In the genomic region with DNA sequence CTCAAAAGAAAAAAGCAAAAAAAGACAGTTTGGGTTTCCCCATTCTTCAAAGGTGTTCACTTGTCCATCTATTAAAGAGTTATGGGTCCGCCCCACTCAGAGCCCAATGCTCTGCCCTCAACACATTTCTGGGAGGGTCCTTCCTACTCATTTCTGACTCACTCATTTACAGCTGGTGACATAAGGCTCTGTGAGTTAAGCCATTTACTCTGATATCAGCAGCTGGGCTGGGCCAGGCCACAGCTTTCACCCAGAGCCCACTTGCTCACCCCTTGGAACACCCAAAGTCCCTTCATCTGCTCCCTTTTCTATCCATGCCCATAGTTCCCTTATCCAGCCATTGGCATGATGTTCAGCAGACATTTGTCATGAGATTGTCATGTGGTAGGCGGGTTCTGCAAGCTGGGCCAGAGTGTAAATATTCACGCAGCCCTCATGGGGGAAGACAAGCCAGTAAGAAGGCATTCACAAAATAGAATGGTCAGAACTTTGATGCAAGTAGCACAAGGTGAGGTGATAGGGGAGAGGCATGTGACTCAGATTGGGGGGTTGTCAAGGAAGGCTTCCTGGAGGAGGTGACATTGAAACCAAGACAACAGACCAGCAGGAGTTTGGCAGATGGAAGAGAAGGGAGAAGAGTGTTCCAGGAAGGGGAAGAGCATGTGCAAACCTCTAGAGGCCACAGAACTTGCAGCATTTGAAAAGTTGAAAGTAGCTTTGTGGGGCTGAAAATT, we compare ENCODE assay signal across 1 cellular context.
TF ChIP-seq lines count a peak whose summit lies in the region.

No MANE protein-coding gene starts in this region.

TF ChIP-seq in K562, 482 proteins besides CTCF, POLR2A, EP300 and RAD21 (continued from another document and continues in another):
- TF ChIP-seq, protein P1, sequence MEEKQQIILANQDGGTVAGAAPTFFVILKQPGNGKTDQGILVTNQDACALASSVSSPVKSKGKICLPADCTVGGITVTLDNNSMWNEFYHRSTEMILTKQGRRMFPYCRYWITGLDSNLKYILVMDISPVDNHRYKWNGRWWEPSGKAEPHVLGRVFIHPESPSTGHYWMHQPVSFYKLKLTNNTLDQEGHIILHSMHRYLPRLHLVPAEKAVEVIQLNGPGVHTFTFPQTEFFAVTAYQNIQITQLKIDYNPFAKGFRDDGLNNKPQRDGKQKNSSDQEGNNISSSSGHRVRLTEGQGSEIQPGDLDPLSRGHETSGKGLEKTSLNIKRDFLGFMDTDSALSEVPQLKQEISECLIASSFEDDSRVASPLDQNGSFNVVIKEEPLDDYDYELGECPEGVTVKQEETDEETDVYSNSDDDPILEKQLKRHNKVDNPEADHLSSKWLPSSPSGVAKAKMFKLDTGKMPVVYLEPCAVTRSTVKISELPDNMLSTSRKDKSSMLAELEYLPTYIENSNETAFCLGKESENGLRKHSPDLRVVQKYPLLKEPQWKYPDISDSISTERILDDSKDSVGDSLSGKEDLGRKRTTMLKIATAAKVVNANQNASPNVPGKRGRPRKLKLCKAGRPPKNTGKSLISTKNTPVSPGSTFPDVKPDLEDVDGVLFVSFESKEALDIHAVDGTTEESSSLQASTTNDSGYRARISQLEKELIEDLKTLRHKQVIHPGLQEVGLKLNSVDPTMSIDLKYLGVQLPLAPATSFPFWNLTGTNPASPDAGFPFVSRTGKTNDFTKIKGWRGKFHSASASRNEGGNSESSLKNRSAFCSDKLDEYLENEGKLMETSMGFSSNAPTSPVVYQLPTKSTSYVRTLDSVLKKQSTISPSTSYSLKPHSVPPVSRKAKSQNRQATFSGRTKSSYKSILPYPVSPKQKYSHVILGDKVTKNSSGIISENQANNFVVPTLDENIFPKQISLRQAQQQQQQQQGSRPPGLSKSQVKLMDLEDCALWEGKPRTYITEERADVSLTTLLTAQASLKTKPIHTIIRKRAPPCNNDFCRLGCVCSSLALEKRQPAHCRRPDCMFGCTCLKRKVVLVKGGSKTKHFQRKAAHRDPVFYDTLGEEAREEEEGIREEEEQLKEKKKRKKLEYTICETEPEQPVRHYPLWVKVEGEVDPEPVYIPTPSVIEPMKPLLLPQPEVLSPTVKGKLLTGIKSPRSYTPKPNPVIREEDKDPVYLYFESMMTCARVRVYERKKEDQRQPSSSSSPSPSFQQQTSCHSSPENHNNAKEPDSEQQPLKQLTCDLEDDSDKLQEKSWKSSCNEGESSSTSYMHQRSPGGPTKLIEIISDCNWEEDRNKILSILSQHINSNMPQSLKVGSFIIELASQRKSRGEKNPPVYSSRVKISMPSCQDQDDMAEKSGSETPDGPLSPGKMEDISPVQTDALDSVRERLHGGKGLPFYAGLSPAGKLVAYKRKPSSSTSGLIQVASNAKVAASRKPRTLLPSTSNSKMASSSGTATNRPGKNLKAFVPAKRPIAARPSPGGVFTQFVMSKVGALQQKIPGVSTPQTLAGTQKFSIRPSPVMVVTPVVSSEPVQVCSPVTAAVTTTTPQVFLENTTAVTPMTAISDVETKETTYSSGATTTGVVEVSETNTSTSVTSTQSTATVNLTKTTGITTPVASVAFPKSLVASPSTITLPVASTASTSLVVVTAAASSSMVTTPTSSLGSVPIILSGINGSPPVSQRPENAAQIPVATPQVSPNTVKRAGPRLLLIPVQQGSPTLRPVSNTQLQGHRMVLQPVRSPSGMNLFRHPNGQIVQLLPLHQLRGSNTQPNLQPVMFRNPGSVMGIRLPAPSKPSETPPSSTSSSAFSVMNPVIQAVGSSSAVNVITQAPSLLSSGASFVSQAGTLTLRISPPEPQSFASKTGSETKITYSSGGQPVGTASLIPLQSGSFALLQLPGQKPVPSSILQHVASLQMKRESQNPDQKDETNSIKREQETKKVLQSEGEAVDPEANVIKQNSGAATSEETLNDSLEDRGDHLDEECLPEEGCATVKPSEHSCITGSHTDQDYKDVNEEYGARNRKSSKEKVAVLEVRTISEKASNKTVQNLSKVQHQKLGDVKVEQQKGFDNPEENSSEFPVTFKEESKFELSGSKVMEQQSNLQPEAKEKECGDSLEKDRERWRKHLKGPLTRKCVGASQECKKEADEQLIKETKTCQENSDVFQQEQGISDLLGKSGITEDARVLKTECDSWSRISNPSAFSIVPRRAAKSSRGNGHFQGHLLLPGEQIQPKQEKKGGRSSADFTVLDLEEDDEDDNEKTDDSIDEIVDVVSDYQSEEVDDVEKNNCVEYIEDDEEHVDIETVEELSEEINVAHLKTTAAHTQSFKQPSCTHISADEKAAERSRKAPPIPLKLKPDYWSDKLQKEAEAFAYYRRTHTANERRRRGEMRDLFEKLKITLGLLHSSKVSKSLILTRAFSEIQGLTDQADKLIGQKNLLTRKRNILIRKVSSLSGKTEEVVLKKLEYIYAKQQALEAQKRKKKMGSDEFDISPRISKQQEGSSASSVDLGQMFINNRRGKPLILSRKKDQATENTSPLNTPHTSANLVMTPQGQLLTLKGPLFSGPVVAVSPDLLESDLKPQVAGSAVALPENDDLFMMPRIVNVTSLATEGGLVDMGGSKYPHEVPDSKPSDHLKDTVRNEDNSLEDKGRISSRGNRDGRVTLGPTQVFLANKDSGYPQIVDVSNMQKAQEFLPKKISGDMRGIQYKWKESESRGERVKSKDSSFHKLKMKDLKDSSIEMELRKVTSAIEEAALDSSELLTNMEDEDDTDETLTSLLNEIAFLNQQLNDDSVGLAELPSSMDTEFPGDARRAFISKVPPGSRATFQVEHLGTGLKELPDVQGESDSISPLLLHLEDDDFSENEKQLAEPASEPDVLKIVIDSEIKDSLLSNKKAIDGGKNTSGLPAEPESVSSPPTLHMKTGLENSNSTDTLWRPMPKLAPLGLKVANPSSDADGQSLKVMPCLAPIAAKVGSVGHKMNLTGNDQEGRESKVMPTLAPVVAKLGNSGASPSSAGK (IDR thresholded peaks at IDR 0.05): no peak
- TF ChIP-seq FOSL1 (tag; conservative IDR thresholded peaks at IDR 0.05): peak; percentile 60; the same call in 1 of the 2 replicates
- TF ChIP-seq, protein P2, sequence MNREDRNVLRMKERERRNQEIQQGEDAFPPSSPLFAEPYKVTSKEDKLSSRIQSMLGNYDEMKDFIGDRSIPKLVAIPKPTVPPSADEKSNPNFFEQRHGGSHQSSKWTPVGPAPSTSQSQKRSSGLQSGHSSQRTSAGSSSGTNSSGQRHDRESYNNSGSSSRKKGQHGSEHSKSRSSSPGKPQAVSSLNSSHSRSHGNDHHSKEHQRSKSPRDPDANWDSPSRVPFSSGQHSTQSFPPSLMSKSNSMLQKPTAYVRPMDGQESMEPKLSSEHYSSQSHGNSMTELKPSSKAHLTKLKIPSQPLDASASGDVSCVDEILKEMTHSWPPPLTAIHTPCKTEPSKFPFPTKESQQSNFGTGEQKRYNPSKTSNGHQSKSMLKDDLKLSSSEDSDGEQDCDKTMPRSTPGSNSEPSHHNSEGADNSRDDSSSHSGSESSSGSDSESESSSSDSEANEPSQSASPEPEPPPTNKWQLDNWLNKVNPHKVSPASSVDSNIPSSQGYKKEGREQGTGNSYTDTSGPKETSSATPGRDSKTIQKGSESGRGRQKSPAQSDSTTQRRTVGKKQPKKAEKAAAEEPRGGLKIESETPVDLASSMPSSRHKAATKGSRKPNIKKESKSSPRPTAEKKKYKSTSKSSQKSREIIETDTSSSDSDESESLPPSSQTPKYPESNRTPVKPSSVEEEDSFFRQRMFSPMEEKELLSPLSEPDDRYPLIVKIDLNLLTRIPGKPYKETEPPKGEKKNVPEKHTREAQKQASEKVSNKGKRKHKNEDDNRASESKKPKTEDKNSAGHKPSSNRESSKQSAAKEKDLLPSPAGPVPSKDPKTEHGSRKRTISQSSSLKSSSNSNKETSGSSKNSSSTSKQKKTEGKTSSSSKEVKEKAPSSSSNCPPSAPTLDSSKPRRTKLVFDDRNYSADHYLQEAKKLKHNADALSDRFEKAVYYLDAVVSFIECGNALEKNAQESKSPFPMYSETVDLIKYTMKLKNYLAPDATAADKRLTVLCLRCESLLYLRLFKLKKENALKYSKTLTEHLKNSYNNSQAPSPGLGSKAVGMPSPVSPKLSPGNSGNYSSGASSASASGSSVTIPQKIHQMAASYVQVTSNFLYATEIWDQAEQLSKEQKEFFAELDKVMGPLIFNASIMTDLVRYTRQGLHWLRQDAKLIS (CRISPR knock-in tag; IDR thresholded peaks at IDR 0.05): no peak
- TF ChIP-seq, protein P3, sequence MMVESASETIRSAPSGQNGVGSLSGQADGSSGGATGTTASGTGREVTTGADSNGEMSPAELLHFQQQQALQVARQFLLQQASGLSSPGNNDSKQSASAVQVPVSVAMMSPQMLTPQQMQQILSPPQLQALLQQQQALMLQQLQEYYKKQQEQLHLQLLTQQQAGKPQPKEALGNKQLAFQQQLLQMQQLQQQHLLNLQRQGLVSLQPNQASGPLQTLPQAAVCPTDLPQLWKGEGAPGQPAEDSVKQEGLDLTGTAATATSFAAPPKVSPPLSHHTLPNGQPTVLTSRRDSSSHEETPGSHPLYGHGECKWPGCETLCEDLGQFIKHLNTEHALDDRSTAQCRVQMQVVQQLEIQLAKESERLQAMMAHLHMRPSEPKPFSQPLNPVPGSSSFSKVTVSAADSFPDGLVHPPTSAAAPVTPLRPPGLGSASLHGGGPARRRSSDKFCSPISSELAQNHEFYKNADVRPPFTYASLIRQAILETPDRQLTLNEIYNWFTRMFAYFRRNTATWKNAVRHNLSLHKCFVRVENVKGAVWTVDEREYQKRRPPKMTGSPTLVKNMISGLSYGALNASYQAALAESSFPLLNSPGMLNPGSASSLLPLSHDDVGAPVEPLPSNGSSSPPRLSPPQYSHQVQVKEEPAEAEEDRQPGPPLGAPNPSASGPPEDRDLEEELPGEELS (CRISPR knock-in tag; IDR thresholded peaks at IDR 0.05; ENCODE audit: borderline replicate concordance): no peak
- TF ChIP-seq HDAC2 (IDR thresholded peaks at IDR 0.05): 0 out of 2 replicates have a peak, but pooled peaks have one; percentile 39
- no peak for TF ChIP-seq RUNX1 (IDR thresholded peaks at IDR 0.05; ENCODE audit: low read depth)
- TF ChIP-seq MTF1 (CRISPR knock-in tag; IDR thresholded peaks at IDR 0.05; ENCODE audit: borderline replicate concordance): no peak
- TF ChIP-seq TARDBP (IDR thresholded peaks at IDR 0.05): no peak
- no peak for TF ChIP-seq FOXJ2 (tag; IDR thresholded peaks at IDR 0.05)
- TF ChIP-seq TCFL5 (CRISPR knock-in tag; conservative IDR thresholded peaks at IDR 0.05): no peak
- no peak for TF ChIP-seq ZNF717 (CRISPR knock-in tag; IDR thresholded peaks at IDR 0.05)
- TF ChIP-seq ETV1 (tag; conservative IDR thresholded peaks at IDR 0.05; ENCODE audit: low read depth): no peak
- TF ChIP-seq, protein P4, sequence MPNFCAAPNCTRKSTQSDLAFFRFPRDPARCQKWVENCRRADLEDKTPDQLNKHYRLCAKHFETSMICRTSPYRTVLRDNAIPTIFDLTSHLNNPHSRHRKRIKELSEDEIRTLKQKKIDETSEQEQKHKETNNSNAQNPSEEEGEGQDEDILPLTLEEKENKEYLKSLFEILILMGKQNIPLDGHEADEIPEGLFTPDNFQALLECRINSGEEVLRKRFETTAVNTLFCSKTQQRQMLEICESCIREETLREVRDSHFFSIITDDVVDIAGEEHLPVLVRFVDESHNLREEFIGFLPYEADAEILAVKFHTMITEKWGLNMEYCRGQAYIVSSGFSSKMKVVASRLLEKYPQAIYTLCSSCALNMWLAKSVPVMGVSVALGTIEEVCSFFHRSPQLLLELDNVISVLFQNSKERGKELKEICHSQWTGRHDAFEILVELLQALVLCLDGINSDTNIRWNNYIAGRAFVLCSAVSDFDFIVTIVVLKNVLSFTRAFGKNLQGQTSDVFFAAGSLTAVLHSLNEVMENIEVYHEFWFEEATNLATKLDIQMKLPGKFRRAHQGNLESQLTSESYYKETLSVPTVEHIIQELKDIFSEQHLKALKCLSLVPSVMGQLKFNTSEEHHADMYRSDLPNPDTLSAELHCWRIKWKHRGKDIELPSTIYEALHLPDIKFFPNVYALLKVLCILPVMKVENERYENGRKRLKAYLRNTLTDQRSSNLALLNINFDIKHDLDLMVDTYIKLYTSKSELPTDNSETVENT (CRISPR knock-in tag; IDR thresholded peaks at IDR 0.05): no peak
- TF ChIP-seq TAF9B (IDR thresholded peaks at IDR 0.05; ENCODE audit: partially characterized antibody): no peak
- no peak for TF ChIP-seq ZNF282 (CRISPR knock-in tag; IDR thresholded peaks at IDR 0.05)
- TF ChIP-seq, protein P5, sequence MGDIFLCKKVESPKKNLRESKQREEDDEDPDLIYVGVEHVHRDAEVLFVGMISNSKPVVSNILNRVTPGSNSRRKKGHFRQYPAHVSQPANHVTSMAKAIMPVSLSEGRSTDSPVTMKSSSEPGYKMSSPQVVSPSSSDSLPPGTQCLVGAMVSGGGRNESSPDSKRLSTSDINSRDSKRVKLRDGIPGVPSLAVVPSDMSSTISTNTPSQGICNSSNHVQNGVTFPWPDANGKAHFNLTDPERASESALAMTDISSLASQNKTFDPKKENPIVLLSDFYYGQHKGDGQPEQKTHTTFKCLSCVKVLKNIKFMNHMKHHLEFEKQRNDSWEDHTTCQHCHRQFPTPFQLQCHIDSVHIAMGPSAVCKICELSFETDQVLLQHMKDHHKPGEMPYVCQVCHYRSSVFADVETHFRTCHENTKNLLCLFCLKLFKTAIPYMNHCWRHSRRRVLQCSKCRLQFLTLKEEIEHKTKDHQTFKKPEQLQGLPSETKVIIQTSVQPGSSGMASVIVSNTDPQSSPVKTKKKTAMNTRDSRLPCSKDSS (IDR thresholded peaks at IDR 0.05; ENCODE audit: low read depth, partially characterized antibody): no peak
- no peak for TF ChIP-seq RBM25 (IDR thresholded peaks at IDR 0.05; ENCODE audit: low read depth, low read length, severe bottlenecking)
- no peak for TF ChIP-seq ZNF76 (CRISPR knock-in tag; IDR thresholded peaks at IDR 0.05; ENCODE audit: borderline replicate concordance)
- no peak for TF ChIP-seq STAT6 (CRISPR knock-in tag; IDR thresholded peaks at IDR 0.05)
- TF ChIP-seq, protein P6, sequence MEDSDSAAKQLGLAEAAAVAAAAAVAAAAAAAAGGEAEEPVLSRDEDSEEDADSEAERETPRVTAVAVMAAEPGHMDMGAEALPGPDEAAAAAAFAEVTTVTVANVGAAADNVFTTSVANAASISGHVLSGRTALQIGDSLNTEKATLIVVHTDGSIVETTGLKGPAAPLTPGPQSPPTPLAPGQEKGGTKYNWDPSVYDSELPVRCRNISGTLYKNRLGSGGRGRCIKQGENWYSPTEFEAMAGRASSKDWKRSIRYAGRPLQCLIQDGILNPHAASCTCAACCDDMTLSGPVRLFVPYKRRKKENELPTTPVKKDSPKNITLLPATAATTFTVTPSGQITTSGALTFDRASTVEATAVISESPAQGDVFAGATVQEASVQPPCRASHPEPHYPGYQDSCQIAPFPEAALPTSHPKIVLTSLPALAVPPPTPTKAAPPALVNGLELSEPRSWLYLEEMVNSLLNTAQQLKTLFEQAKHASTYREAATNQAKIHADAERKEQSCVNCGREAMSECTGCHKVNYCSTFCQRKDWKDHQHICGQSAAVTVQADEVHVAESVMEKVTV (CRISPR knock-in tag; IDR thresholded peaks at IDR 0.05): no peak
- TF ChIP-seq SMAD2 (IDR thresholded peaks at IDR 0.05; ENCODE audit: low read depth, low read length): no peak
